In genomic region chr22:41446057-41446501, GRCh38 we compare ENCODE assay signal across 2 cellular contexts.
A peak's percentile ranks its signal among the peaks of the same experiment; 100 is the strongest.
TF ChIP-seq lines count a peak whose summit lies in the region.

No MANE protein-coding gene starts in this region.

TF ChIP-seq in HepG2, 621 proteins besides CTCF, POLR2A, EP300 and RAD21:
- no peak for TF ChIP-seq EHMT2 (IDR thresholded peaks at IDR 0.05; ENCODE audit: borderline replicate concordance, low read depth, low read length)
- TF ChIP-seq NKX3-1 (CRISPR knock-in tag; IDR thresholded peaks at IDR 0.05): no peak
- peak; percentile 50; the same call in 1 of the 2 replicates for TF ChIP-seq ZNF740 (CRISPR knock-in tag; IDR thresholded peaks at IDR 0.05)
- TF ChIP-seq ZNF432 (CRISPR knock-in tag; IDR thresholded peaks at IDR 0.05; ENCODE audit: borderline replicate concordance): 0 out of 2 replicates have a peak, but pooled peaks have one; percentile 20
- 0 out of 2 replicates have a peak, but pooled peaks have one; percentile 26 for TF ChIP-seq ZNF850 (CRISPR knock-in tag; conservative IDR thresholded peaks at IDR 0.05)
- TF ChIP-seq FLYWCH1 (CRISPR knock-in tag; IDR thresholded peaks at IDR 0.05): no peak
- no peak for TF ChIP-seq ZEB1 (IDR thresholded peaks at IDR 0.05; ENCODE audit: insufficient replicate concordance, low read depth)
TF ChIP-seq in HepG2: peak in this region for 3.

TF ChIP-seq in GM12891, 5 proteins besides CTCF, POLR2A, EP300 and RAD21:
- TF ChIP-seq POLR2AphosphoS5 (IDR thresholded peaks at IDR 0.05; ENCODE audit: low read depth, low read length) (no peak), TAF1 (IDR thresholded peaks at IDR 0.05; ENCODE audit: low read depth, low read length) (no peak), SPI1 (IDR thresholded peaks at IDR 0.05; ENCODE audit: low read depth, low read length) (no peak), POU2F2 (IDR thresholded peaks at IDR 0.05; ENCODE audit: low read depth, low read length) (no peak), PAX5 (IDR thresholded peaks at IDR 0.05; ENCODE audit: insufficient read depth, low read length, severe bottlenecking) (no peak)
TF ChIP-seq in GM12891: peak in this region for 0.
